8 cellular contexts compared by ENCODE assay signal in genomic region chr12:47705571-47706425, GRCh38. TPM values are rescaled to one million over a fixed set of nuclear protein-coding genes. Genes with fewer than 3 reads are reported as not detected.
A peak's percentile ranks its signal among the peaks of the same experiment; 100 is the strongest.
DNase-seq lines count a peak whose midpoint lies in the region; ATAC-seq and TF ChIP-seq lines count a peak whose summit lies in the region.

Gene RPAP3, minus strand, starts transcription at chr12:47706030. Its CDS starts 3,190 bp downstream, at chr12:47702840.

- DNase-seq in Caki2 (ENCODE audit: low read depth) (peak; percentile 72), endothelial cell (ENCODE audit: low spot score) (peak; percentile 95), mesothelial cell of epicardium (ENCODE audit: low spot score in 2 of 2, unreplicated experiment in 2 of 2) (peak; percentile 91 to 94)
- DNase-seq in activated CD8-positive, alpha-beta memory T cell treated with anti-CD3 and anti-CD28 coated beads, Interleukin-2, amount 50 U/mL, for 4 hours = peak; percentile 99
- DNase-seq in stimulated activated CD8-positive, alpha-beta memory T cell treated with anti-CD3 and anti-CD28 coated beads, Interleukin-15, amount 100 ng/mL, for 48 hours (ENCODE audit: low read depth in 2 of 2) = peak; percentile 97 to 98

- peaks cover 34% of the 10 kb centered on the region for H3K79me2 ChIP-seq in OCI-LY1 (ENCODE audit: insufficient read depth, low read length)

- H3K36me3 ChIP-seq in HUES6 (ENCODE audit: control insufficient read depth, insufficient read depth, low read length) (peaks cover 7% of the 10 kb centered on the region), OCI-LY1 (ENCODE audit: insufficient read depth, low read length) (peaks cover 21% of the 10 kb centered on the region)

- H3K4me1 ChIP-seq in HUES6 (ENCODE audit: control insufficient read depth, insufficient read depth, low read length) (peaks cover 9% of the 10 kb centered on the region; the same call in 1 of the 2 replicates), OCI-LY1 (ENCODE audit: insufficient read depth, low read length, severe bottlenecking) (peaks cover 64% of the 10 kb centered on the region)

- H3K4me3 ChIP-seq in HUES6 (ENCODE audit: low read depth, low read length) = peak within 1 kb of the TSS; percentile 85
- H3K4me3 ChIP-seq in OCI-LY1 (ENCODE audit: low read depth, low read length, poor library complexity, severe bottlenecking) = peak within 1 kb of the TSS; percentile 89

- H3K9me3 ChIP-seq in HUES6 (ENCODE audit: control insufficient read depth, insufficient read depth, low read depth, low read length) (no peaks in the 10 kb centered on the region), OCI-LY1 (ENCODE audit: low read length) (no peaks in the 10 kb centered on the region)

- H3K9me2 ChIP-seq in OCI-LY1 (ENCODE audit: low read depth, low read length) = no peaks in the 10 kb centered on the region

- H2AFZ ChIP-seq in OCI-LY1 (ENCODE audit: low read length) = no peak within 1 kb of the TSS

- TF ChIP-seq CTCF in OCI-LY1 (IDR thresholded peaks at IDR 0.05; ENCODE audit: low read length) = peak; percentile 58
- TF ChIP-seq CTCF in endothelial cell (IDR thresholded peaks at IDR 0.05; ENCODE audit: unreplicated experiment) = peak; percentile 85
- peak; percentile 76 for TF ChIP-seq CTCF in mesothelial cell of epicardium (IDR thresholded peaks at IDR 0.05; ENCODE audit: unreplicated experiment)

- H3K9me3 Mint-ChIP-seq in endothelial cell (ENCODE audit: unreplicated experiment) = no peaks in the 10 kb centered on the region
- no peaks in the 10 kb centered on the region for H3K9me3 Mint-ChIP-seq in mesothelial cell of epicardium

- peak; percentile 79 for ATAC-seq in GM21390 (IDR thresholded peaks at IDR 0.05; ENCODE audit: unreplicated experiment)

- peak within 1 kb of the TSS; percentile 91 for H3K4me3 Mint-ChIP-seq in endothelial cell (ENCODE audit: unreplicated experiment)
- peak within 1 kb of the TSS; percentile 93 for H3K4me3 Mint-ChIP-seq in mesothelial cell of epicardium

- no peaks in the 10 kb centered on the region; the same call in 1 of the 2 replicates for H3F3A ChIP-seq in OCI-LY1 (ENCODE audit: insufficient read depth, low read length)

- H3K27ac ChIP-seq in HUES6 (ENCODE audit: low read depth, low read length) (peak within 1 kb of the TSS; percentile 94), OCI-LY1 (ENCODE audit: low read depth, low read length, poor library complexity, severe bottlenecking) (peak within 1 kb of the TSS; percentile 74)

- peak within 1 kb of the TSS; percentile 85 for H3K4me2 ChIP-seq in OCI-LY1 (ENCODE audit: low read length)

- H3K27me3 ChIP-seq in HUES6 (ENCODE audit: control insufficient read depth, insufficient read depth, low read length) = no peaks in the 10 kb centered on the region
- H3K27me3 ChIP-seq in OCI-LY1 (ENCODE audit: insufficient read depth, low read length) = no peaks in the 10 kb centered on the region

- peaks cover 23% of the 10 kb centered on the region for H3K4me1 Mint-ChIP-seq in endothelial cell (ENCODE audit: unreplicated experiment)
- peaks cover 35% of the 10 kb centered on the region for H3K4me1 Mint-ChIP-seq in mesothelial cell of epicardium

- H3K36me3 Mint-ChIP-seq in endothelial cell (ENCODE audit: low read depth, unreplicated experiment) (no peaks in the 10 kb centered on the region), mesothelial cell of epicardium (peaks cover 4% of the 10 kb centered on the region)

- in situ Hi-C loops in Caki2 (cut with HindIII; ENCODE audit: low pct_unique_long_range_greater_than_20kb, low sequenced_read_pairs) = no loop called here

- H3K9ac ChIP-seq in HUES6 (ENCODE audit: low read length) = peak within 1 kb of the TSS; percentile 74
- peak within 1 kb of the TSS; percentile 96 for H3K9ac ChIP-seq in OCI-LY1 (ENCODE audit: low read length)

- peaks cover 10% of the 10 kb centered on the region for H3K27me3 Mint-ChIP-seq in endothelial cell (ENCODE audit: unreplicated experiment)
- H3K27me3 Mint-ChIP-seq in mesothelial cell of epicardium (ENCODE audit: low read depth) = no peaks in the 10 kb centered on the region

- H3K27ac Mint-ChIP-seq in endothelial cell (ENCODE audit: unreplicated experiment) (peak within 1 kb of the TSS; percentile 55), mesothelial cell of epicardium (peak within 1 kb of the TSS; percentile 97)

- H4K20me1 ChIP-seq in OCI-LY1 (ENCODE audit: insufficient read depth, low read length) = no peaks in the 10 kb centered on the region

RNA-seq across cellular contexts. Expression of gene RPAP3, which starts in this region (rescaled TPM):
- 10.7 and 18.9 TPM in 2 replicates for total RNA-seq in Caki2 (2014; rRNA removed; shearing (Covaris generic); ENCODE audit: low replicate concordance)
- total RNA-seq in endothelial cell (ENCODE audit: unreplicated experiment) (36.8 TPM), mesothelial cell of epicardium (36.8 to 40.4 TPM (median 39.6 TPM) in 3 replicates)

Comparison
In these comparisons a context has a peak if more than half of its experiments do, and no peak if none do; other contexts are left out.
1. Peak in every context shown above with its lines: DNase-seq, ATAC-seq, H3K4me3 ChIP-seq and H3K27ac ChIP-seq.